Comparison of ENCODE assay signal across 14 cellular contexts in the genomic region with DNA sequence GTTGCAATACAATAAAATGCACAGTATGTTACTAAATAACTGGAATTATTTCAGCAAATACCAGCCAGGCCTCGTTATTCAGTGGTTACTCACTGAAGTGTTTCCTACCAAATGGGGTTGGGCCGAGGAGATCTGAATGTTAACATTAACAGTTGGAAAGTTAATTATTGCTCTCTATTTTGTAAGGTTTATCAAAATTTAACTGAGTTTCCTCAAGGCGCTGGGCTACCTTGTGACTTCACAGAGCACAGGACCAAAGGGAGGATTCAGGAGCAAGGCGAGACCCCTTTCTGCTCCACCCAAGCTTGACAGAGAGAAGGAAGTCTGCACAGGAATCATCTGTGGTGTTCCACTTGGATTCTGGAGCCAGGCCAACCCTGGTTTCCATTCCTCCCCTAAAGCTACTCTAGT. TPM values are rescaled to one million over a fixed set of nuclear protein-coding genes. Genes with fewer than 3 reads are reported as not detected.
DNase-seq lines count a peak whose midpoint lies in the region; ATAC-seq, FAIRE-seq and TF ChIP-seq lines count a peak whose summit lies in the region.
"Had no signal": no experiment of that assay in that cellular context is flagged by ENCODE, and none has a peak within 500 bp of the region (broad histone marks: within the 10 kb centered on the region; RNA-seq: fewer than 3 reads in every experiment).

No MANE protein-coding gene starts in this region.

- no peak for TF ChIP-seq POLR2A in A549 (IDR thresholded peaks at IDR 0.05; ENCODE audit: low read length)
- no peak for TF ChIP-seq POLR2A in IMR-90 (IDR thresholded peaks at IDR 0.05; ENCODE audit: low read depth, low read length)
- no peak for TF ChIP-seq POLR2A in endothelial cell of umbilical vein (IDR thresholded peaks at IDR 0.05; ENCODE audit: low read depth, low read length)

- no peak overlapping the region; a peak in 1 of 4 replicates for H4K8ac ChIP-seq in IMR-90 (ENCODE audit: low read depth in 2 of 2, low read length in 2 of 2)
- peak overlapping the region; percentile 22 for H4K8ac ChIP-seq in mesenchymal stem cell (ENCODE audit: low read length)

- dilution Hi-C loops in IMR-90 (cut with HindIII; ENCODE audit: low sequenced_read_pairs, unreplicated experiment), result no loop called here
- dilution Hi-C loops in endothelial cell of umbilical vein (cut with MboI; ENCODE audit: extremely low pct_ligation_motif_present, low sequenced_read_pairs), result no loop called here

- H3K56ac ChIP-seq in IMR-90 (ENCODE audit: extremely low read depth, insufficient read depth, low read length), result no peak overlapping the region

- POLR2A ChIA-PET in A549 (lab: Yijun Ruan, JAX) (no interaction called here), IMR-90 (lab: Charles Lee; ENCODE audit: unreplicated experiment) (no interaction called here), endothelial cell of umbilical vein (lab: Charles Lee) (no interaction called here)

- ATAC-seq in A549 (no peak; a peak in 1 of 6 replicates), IMR-90 (ENCODE audit: low read depth) (peak; percentile 83), GM19324 (IDR thresholded peaks at IDR 0.05; ENCODE audit: low FRiP score, unreplicated experiment) (no peak), HG02840 (IDR thresholded peaks at IDR 0.05; ENCODE audit: low FRiP score, unreplicated experiment) (no peak)
- ATAC-seq: T-cell had no signal

- H3K79me1 ChIP-seq in IMR-90 (ENCODE audit: low read depth in 1 of 2, low read length in 2 of 2) (no peaks in the 10 kb centered on the region), mesenchymal stem cell (replicated peaks; ENCODE audit: low read length, poor library complexity, severe bottlenecking) (peaks cover 8% of the 10 kb centered on the region)

- H3K9ac ChIP-seq in IMR-90 (ENCODE audit: low read depth, low read length) (no peak overlapping the region), endothelial cell of umbilical vein (replicated peaks; ENCODE audit: extremely low read depth, insufficient read depth, low read length) (no peak overlapping the region), mesenchymal stem cell (ENCODE audit: low read length) (no peak overlapping the region)

- H2BK5ac ChIP-seq in IMR-90 (ENCODE audit: low read depth, low read length, poor library complexity, severe bottlenecking) (no peak overlapping the region), mesenchymal stem cell (ENCODE audit: low read depth, low read length, poor library complexity, severe bottlenecking) (no peak overlapping the region)

- H2BK120ac ChIP-seq in IMR-90 (ENCODE audit: low read depth, low read length), result no peak overlapping the region
- H2BK120ac ChIP-seq in mesenchymal stem cell (ENCODE audit: low read depth, low read length), result no peak overlapping the region

- no peak overlapping the region for H3K18ac ChIP-seq in IMR-90 (ENCODE audit: low read depth, low read length)
- H3K18ac ChIP-seq in mesenchymal stem cell (ENCODE audit: low read depth in 1 of 2, low read length in 2 of 2), result no peak overlapping the region

- H3K27me3 ChIP-seq in IMR-90 (ENCODE audit: control insufficient read depth, insufficient read depth, low read length), result no peaks in the 10 kb centered on the region
- no peaks in the 10 kb centered on the region for H3K27me3 ChIP-seq in endothelial cell of umbilical vein (ENCODE audit: control insufficient read depth in 2 of 2, insufficient read depth in 2 of 2, low read length in 2 of 2)
- H3K27me3 ChIP-seq in mesenchymal stem cell (ENCODE audit: control insufficient read depth in 1 of 2, insufficient read depth in 1 of 2, low read length in 2 of 2), result no peaks in the 10 kb centered on the region
- H3K27me3 ChIP-seq: dorsolateral prefrontal cortex, neutrophil had no signal

- H2BK15ac ChIP-seq in IMR-90 (ENCODE audit: low read depth, low read length) (no peak overlapping the region), mesenchymal stem cell (ENCODE audit: low read depth, poor library complexity, severe bottlenecking) (no peak overlapping the region)

- CTCF ChIA-PET in A549 (lab: Yijun Ruan, JAX), result no interaction called here
- CTCF ChIA-PET in IMR-90 (lab: Yijun Ruan, JAX), result no interaction called here
- CTCF ChIA-PET in endothelial cell of umbilical vein (lab: Charles Lee), result interaction anchor here (0.9 to 2.6 kb wide), 8 partner anchors 8 to 504 kb away, joined by 3 to 7 read pairs (median 4); no protein-coding TSS in a partner anchor

- DNase-seq in A549 (ENCODE audit: low read depth in 1 of 2, low spot score in 1 of 2) (peak in 1 of 2 experiments; percentile 11), IMR-90 (no peak), endothelial cell of umbilical vein (ENCODE audit: low read depth, low spot score) (peak; percentile 83), mesenchymal stem cell (no peak), substantia nigra (lab: John Stamatoyannopoulos, UW) (no peak)
- DNase-seq in stimulated activated CD4-positive, alpha-beta T cell treated with anti-CD3 and anti-CD28 coated beads, Interleukin-15, amount 100 ng/mL, for 24 hours, result no peak
- DNase-seq: dorsolateral prefrontal cortex, NCI-H1048, NCI-H345, T-cell had no signal

- no peak for TF ChIP-seq EP300 in A549 (IDR thresholded peaks at IDR 0.05)

- H2AK5ac ChIP-seq in IMR-90 (ENCODE audit: low read depth, low read length) (no peak overlapping the region; the same call in 1 of the 2 replicates), mesenchymal stem cell (ENCODE audit: low read length, severe bottlenecking) (no peak overlapping the region)

- H3K36me3 ChIP-seq in IMR-90 (ENCODE audit: control insufficient read depth, insufficient read depth, low read length) (peaks cover 1% of the 10 kb centered on the region; the same call in 1 of the 2 replicates), endothelial cell of umbilical vein (ENCODE audit: control insufficient read depth in 2 of 2, extremely low read depth in 1 of 2, insufficient read depth in 2 of 2, low read length in 2 of 2) (no peaks in the 10 kb centered on the region), mesenchymal stem cell (ENCODE audit: control insufficient read depth in 1 of 2, insufficient read depth in 2 of 2, low read depth in 1 of 2, low read length in 2 of 2) (no peaks in the 10 kb centered on the region)
- H3K36me3 ChIP-seq: neutrophil had no signal

- no peak overlapping the region for H4K5ac ChIP-seq in IMR-90 (ENCODE audit: low read depth, low read length)

- H2BK20ac ChIP-seq in IMR-90 (ENCODE audit: low read depth, low read length), result no peak overlapping the region

- H3K79me2 ChIP-seq in endothelial cell of umbilical vein (ENCODE audit: control insufficient read depth, insufficient read depth, low read length), result peaks cover 28% of the 10 kb centered on the region

- H3K9me1 ChIP-seq in IMR-90 (ENCODE audit: insufficient read depth, low read length), result no peaks in the 10 kb centered on the region
- no peaks in the 10 kb centered on the region for H3K9me1 ChIP-seq in endothelial cell of umbilical vein (replicated peaks; ENCODE audit: control insufficient read depth, extremely low read depth, insufficient read depth, low read length)

- H2BK12ac ChIP-seq in mesenchymal stem cell (ENCODE audit: low read length in 2 of 2), result no peak overlapping the region

- no peak overlapping the region for H2AFZ ChIP-seq in IMR-90 (replicated peaks; ENCODE audit: low read length, poor library complexity)
- peak overlapping the region; percentile 78 for H2AFZ ChIP-seq in endothelial cell of umbilical vein (ENCODE audit: low read depth, low read length)
- no peak overlapping the region for H2AFZ ChIP-seq in mesenchymal stem cell (ENCODE audit: low read depth, low read length)

- H3K4me2 ChIP-seq in A549, result peak overlapping the region; percentile 49; the same call in 2 of the 3 replicates
- no peak overlapping the region for H3K4me2 ChIP-seq in IMR-90 (ENCODE audit: low read depth, low read length)
- peak overlapping the region; percentile 50 for H3K4me2 ChIP-seq in endothelial cell of umbilical vein (ENCODE audit: insufficient read depth, low read length)
- H3K4me2 ChIP-seq in mesenchymal stem cell (ENCODE audit: low read length, poor library complexity, severe bottlenecking), result no peak overlapping the region

- no peaks in the 10 kb centered on the region for H3K9me3 ChIP-seq in A549
- H3K9me3 ChIP-seq in IMR-90 (ENCODE audit: control insufficient read depth, insufficient read depth, low read length), result no peaks in the 10 kb centered on the region
- H3K9me3 ChIP-seq in endothelial cell of umbilical vein (replicated peaks; ENCODE audit: control insufficient read depth, insufficient read depth, low read length), result no peaks in the 10 kb centered on the region
- H3K9me3 ChIP-seq in mesenchymal stem cell (ENCODE audit: control insufficient read depth, low read length), result no peaks in the 10 kb centered on the region
- H3K9me3 ChIP-seq: neutrophil had no signal

- WGBS in A549 (ENCODE audit: missing lambda C conversion rate), result 20% methylated on average over 4 of the region's 4 CpGs
- no CpG with 5 or more reads among the region's 4 CpGs for WGBS in IMR-90 (ENCODE audit: extremely low coverage in 2 of 2, insufficient read length in 1 of 2), 2 experiments
- 93% methylated on average over 4 of the region's 4 CpGs for WGBS in mesenchymal stem cell

- H3K4me3 ChIP-seq in A549 (no peak overlapping the region), IMR-90 (ENCODE audit: insufficient read depth, low read depth, low read length) (no peak overlapping the region), endothelial cell of umbilical vein (replicated peaks in 1 of 3; ENCODE audit: insufficient read depth in 1 of 3, low read depth in 1 of 3, low read length in 3 of 3) (no peak overlapping the region), mesenchymal stem cell (ENCODE audit: insufficient read depth in 1 of 2, low read depth in 1 of 2, low read length in 2 of 2) (no peak overlapping the region)
- H3K4me3 ChIP-seq: dorsolateral prefrontal cortex had no signal

- TF ChIP-seq CTCF in A549 (IDR thresholded peaks at IDR 0.05) (no peak), IMR-90 (conservative IDR thresholded peaks at IDR 0.05; ENCODE audit: low read depth, low read length) (no peak), endothelial cell of umbilical vein (IDR thresholded peaks at IDR 0.05; ENCODE audit: extremely low read depth in 1 of 2, insufficient read depth in 1 of 2, low read depth in 1 of 2, low read length in 2 of 2) (no peak)

- no peaks in the 10 kb centered on the region for H4K20me1 ChIP-seq in IMR-90 (ENCODE audit: insufficient read depth, low read length)
- no peaks in the 10 kb centered on the region for H4K20me1 ChIP-seq in endothelial cell of umbilical vein (replicated peaks; ENCODE audit: control insufficient read depth, extremely low read depth, insufficient read depth, low read length)

- no peak overlapping the region for H3K14ac ChIP-seq in IMR-90 (replicated peaks; ENCODE audit: low read depth, low read length)
- no peak overlapping the region for H3K14ac ChIP-seq in mesenchymal stem cell (ENCODE audit: low read length in 2 of 2)

- BruUV-seq in IMR-90 (replicated peaks; lab: Mats Ljungman, UMichigan), result no TSS peak
- BruUV-seq in endothelial cell of umbilical vein (replicated peaks; lab: Mats Ljungman, UMichigan), result no TSS peak

- FAIRE-seq in A549 (lab: Jason Lieb, UNC) (no peak), endothelial cell of umbilical vein (lab: Jason Lieb, UNC) (peak; percentile 64)
- FAIRE-seq: frontal cortex had no signal

- no peak overlapping the region for H3K23ac ChIP-seq in IMR-90 (ENCODE audit: low read depth, low read length)
- H3K23ac ChIP-seq in mesenchymal stem cell (ENCODE audit: low read length in 2 of 2), result no peak overlapping the region

- H3K4ac ChIP-seq in IMR-90 (ENCODE audit: low read depth, low read length) (no peak overlapping the region), mesenchymal stem cell (ENCODE audit: low read depth in 1 of 2, low read length in 2 of 2) (no peak overlapping the region)

- H4K91ac ChIP-seq in IMR-90 (ENCODE audit: insufficient read depth, low read depth, low read length), result no peak overlapping the region; the same call in 1 of the 2 replicates
- H4K91ac ChIP-seq in mesenchymal stem cell (ENCODE audit: low read length), result no peak overlapping the region

- H2AK9ac ChIP-seq in IMR-90 (replicated peaks; ENCODE audit: low read depth, low read length, poor library complexity), result no peak overlapping the region

- peak overlapping the region in 1 of 2 experiments; percentile 35; a peak in 2 of 6 replicates for H3K27ac ChIP-seq in A549
- peak overlapping the region; percentile 44; the same call in 1 of the 2 replicates for H3K27ac ChIP-seq in IMR-90 (ENCODE audit: insufficient read depth, low read length)
- H3K27ac ChIP-seq in endothelial cell of umbilical vein (ENCODE audit: insufficient read depth, low read depth, low read length), result peak overlapping the region; percentile 70
- H3K27ac ChIP-seq in mesenchymal stem cell (ENCODE audit: low read length, poor library complexity, severe bottlenecking), result peak overlapping the region; percentile 53
- no peak overlapping the region for H3K27ac ChIP-seq in substantia nigra (ENCODE audit: low read depth, low read length, poor library complexity, severe bottlenecking)
- H3K27ac ChIP-seq: dorsolateral prefrontal cortex, neutrophil had no signal

- in situ Hi-C loops in IMR-90 (cut with MboI; ENCODE audit: low sequenced_read_pairs), result no loop called here

- TF ChIP-seq RAD21 in A549 (conservative IDR thresholded peaks at IDR 0.05 in 1 of 2, IDR thresholded peaks at IDR 0.05 in 1 of 2), result no peak
- TF ChIP-seq RAD21 in IMR-90 (IDR thresholded peaks at IDR 0.05; ENCODE audit: low read length), result no peak

- H3K4me1 ChIP-seq in A549 (peaks cover 13% of the 10 kb centered on the region; the same call in 2 of the 3 replicates), IMR-90 (ENCODE audit: control insufficient read depth, insufficient read depth, low read length) (no peaks in the 10 kb centered on the region), endothelial cell of umbilical vein (ENCODE audit: control insufficient read depth, extremely low read depth, insufficient read depth, low read length) (peaks cover 24% of the 10 kb centered on the region), mesenchymal stem cell (ENCODE audit: control insufficient read depth, insufficient read depth, low read depth, low read length) (peaks cover 9% of the 10 kb centered on the region)

- intact Hi-C loops in IMR-90 (cut with micrococcal nuclease), result loop anchor here (5.0 kb wide), 1 partner anchor 119 kb away; no protein-coding TSS in a partner anchor
- intact Hi-C loops in endothelial cell of umbilical vein (cut with micrococcal nuclease), result loop anchor here (1.0 kb wide), 2 partner anchors 16 to 49 kb away; no protein-coding TSS in a partner anchor

RNA-seq across cellular contexts. Expression of gene ADAMTS9, which starts 21.6 kb away (rescaled TPM):
- 0.34 and 0.63 TPM in 2 replicates for polyA plus RNA-seq in A549 (2011; rRNA removed)
- polyA plus RNA-seq in A549 (2012; cell fraction: cytosol; rRNA removed), result 0.15 and 0.16 TPM in 2 replicates
- 0.22 and 0.27 TPM in 2 replicates for polyA plus RNA-seq in A549 (2012; cell fraction: nucleus; rRNA removed)
- 0.68 to 1.1 TPM (median 0.69 TPM) in 3 replicates for polyA plus RNA-seq in A549 (2017; fragmentation: RNase III; extraction: RNeasy Plus Mini Kit Qiagen cat#74134 plus additional on column Dnase treatment)
- 0.63 and 1.4 TPM in 2 replicates for polyA minus RNA-seq in A549 (2011; rRNA and poly(A)+ RNA removed)
- total RNA-seq in IMR-90 (2012; rRNA removed), result 1.1 TPM in 2 replicates
- polyA plus RNA-seq in IMR-90 (2012; rRNA removed), result 0.46 and 0.55 TPM in 2 replicates
- 0.18 and 0.25 TPM in 2 replicates for polyA plus RNA-seq in IMR-90 (2012; cell fraction: cytosol; rRNA removed)
- 0.23 and 1.1 TPM in 2 replicates for polyA plus RNA-seq in IMR-90 (2012; cell fraction: nucleus; rRNA removed; ENCODE audit: low replicate concordance)
- total RNA-seq in endothelial cell of umbilical vein, result 22.6 and 23.9 TPM in 2 replicates
- 5.1 and 6.5 TPM in 2 replicates for polyA plus RNA-seq in endothelial cell of umbilical vein
- 5.9 and 7.8 TPM in 2 replicates for polyA plus RNA-seq in endothelial cell of umbilical vein (2011; cell fraction: cytosol; rRNA removed)
- 25.5 and 28.4 TPM in 2 replicates for polyA plus RNA-seq in endothelial cell of umbilical vein (2011; cell fraction: nucleus; rRNA removed)
- polyA plus RNA-seq in endothelial cell of umbilical vein (2012), result 6.1 and 10.8 TPM in 2 replicates
- polyA minus RNA-seq in endothelial cell of umbilical vein, result 27.9 and 37.5 TPM in 2 replicates
- polyA minus RNA-seq in endothelial cell of umbilical vein (2011; cell fraction: cytosol; rRNA and poly(A)+ RNA removed), result not detected
- polyA minus RNA-seq in endothelial cell of umbilical vein (2011; cell fraction: nucleus; rRNA and poly(A)+ RNA removed), result 66.5 and 106 TPM in 2 replicates
- 13.6 TPM for polyA plus RNA-seq in mesenchymal stem cell (2013, experiment 1 of 2)
- polyA plus RNA-seq in mesenchymal stem cell (2013, experiment 2 of 2), result 12.3 TPM

Comparison
In these comparisons a context has a peak if more than half of its experiments do, and no peak if none do; other contexts are left out.
1. H3K4me2 ChIP-seq: peak in A549 (single experiment) and endothelial cell of umbilical vein (single experiment); none in IMR-90 (single experiment) and mesenchymal stem cell (single experiment).